15 cellular contexts compared by ENCODE assay signal in genomic region chr9:90003046-90003355, GRCh38.
DNase-seq lines count a peak whose midpoint lies in the region; ATAC-seq and TF ChIP-seq lines count a peak whose summit lies in the region.
"Had no signal": no experiment of that assay in that cellular context is flagged by ENCODE, and none has a peak within 500 bp of the region (broad histone marks: within the 10 kb centered on the region; RNA-seq: fewer than 3 reads in every experiment).

No MANE protein-coding gene starts in this region.

- H3K27ac ChIP-seq in BLaER1 (peak overlapping the region; percentile 18; the same call in 1 of the 2 replicates), left ventricle myocardium inferior (replicated peaks) (peak overlapping the region; percentile 93), gastrocnemius medialis (peak overlapping the region; percentile 45 to 72 (median 68))

- H3K27me3 ChIP-seq in BLaER1 (no peaks in the 10 kb centered on the region), left ventricle myocardium inferior (ENCODE audit: low read depth) (no peaks in the 10 kb centered on the region), gastrocnemius medialis (no peaks in the 10 kb centered on the region)

- TF ChIP-seq CTCF in left ventricle myocardium inferior (IDR thresholded peaks at IDR 0.05; ENCODE audit: borderline replicate concordance), result no peak
- TF ChIP-seq CTCF in gastrocnemius medialis (IDR thresholded peaks at IDR 0.05 in 4 of 5, conservative IDR thresholded peaks at IDR 0.05 in 1 of 5), result no peak
- no peak for TF ChIP-seq CTCF in CD14-positive monocyte (IDR thresholded peaks at IDR 0.05)

- H3K4me3 ChIP-seq in BLaER1 (no peak overlapping the region), left ventricle myocardium inferior (no peak overlapping the region), gastrocnemius medialis (no peak overlapping the region)

- H3K4me1 ChIP-seq in BLaER1, result peaks cover 61% of the 10 kb centered on the region
- peaks cover 49% of the 10 kb centered on the region for H3K4me1 ChIP-seq in left ventricle myocardium inferior
- peaks cover 52 to 53% of the 10 kb centered on the region in 2 donors for H3K4me1 ChIP-seq in gastrocnemius medialis

- no peaks in the 10 kb centered on the region for H3K27me3 Mint-ChIP-seq in stimulated activated naive B cell treated with anti-CD40 and anti-IgM and Interleukin-4, amounts not matched to agents 10 μg/mL and 1 μg/mL and 100 μg/mL, for 72 hours
- no peaks in the 10 kb centered on the region for H3K27me3 Mint-ChIP-seq in activated naive CD8-positive, alpha-beta T cell treated with anti-CD3 and anti-CD28 coated beads for 36 hours
- H3K27me3 Mint-ChIP-seq in CD14-positive monocyte (ENCODE audit: low read depth in 3 of 3), result no peaks in the 10 kb centered on the region
- H3K27me3 Mint-ChIP-seq: type B pancreatic cell had no signal

- H3K4me3 Mint-ChIP-seq in stimulated activated naive B cell treated with anti-CD40 and anti-IgM and Interleukin-4, amounts not matched to agents 10 μg/mL and 1 μg/mL and 100 μg/mL, for 72 hours, result no peak overlapping the region
- no peak overlapping the region for H3K4me3 Mint-ChIP-seq in activated naive CD8-positive, alpha-beta T cell treated with anti-CD3 and anti-CD28 coated beads for 36 hours
- no peak overlapping the region for H3K4me3 Mint-ChIP-seq in CD14-positive monocyte
- H3K4me3 Mint-ChIP-seq: type B pancreatic cell had no signal

- in situ Hi-C loops in gastrocnemius medialis (cut with MboI; ENCODE audit: low sequenced_read_pairs in 4 of 4), result no loop called here

- no peaks in the 10 kb centered on the region for H4K20me1 ChIP-seq in BLaER1

- H3K36me3 Mint-ChIP-seq in stimulated activated naive B cell treated with anti-CD40 and anti-IgM and Interleukin-4, amounts not matched to agents 10 μg/mL and 1 μg/mL and 100 μg/mL, for 72 hours, result no peaks in the 10 kb centered on the region
- no peaks in the 10 kb centered on the region for H3K36me3 Mint-ChIP-seq in activated naive CD8-positive, alpha-beta T cell treated with anti-CD3 and anti-CD28 coated beads for 36 hours
- H3K36me3 Mint-ChIP-seq in CD14-positive monocyte, result no peaks in the 10 kb centered on the region
- H3K36me3 Mint-ChIP-seq: type B pancreatic cell had no signal

- peaks cover 36 to 48% of the 10 kb centered on the region in 2 donors for H3K4me1 Mint-ChIP-seq in stimulated activated naive B cell treated with anti-CD40 and anti-IgM and Interleukin-4, amounts not matched to agents 10 μg/mL and 1 μg/mL and 100 μg/mL, for 72 hours
- H3K4me1 Mint-ChIP-seq in activated naive CD8-positive, alpha-beta T cell treated with anti-CD3 and anti-CD28 coated beads for 36 hours, result peaks cover 25% of the 10 kb centered on the region
- H3K4me1 Mint-ChIP-seq in CD14-positive monocyte, result peaks cover 44% of the 10 kb centered on the region

- DNase-seq in astrocyte of the hippocampus (ENCODE audit: low read depth, low spot score), result peak; percentile 49
- peak; percentile 42 for DNase-seq in left ventricle myocardium inferior
- peak in 1 of 2 donors; percentile 49 for DNase-seq in gastrocnemius medialis
- DNase-seq in stimulated activated naive B cell treated with anti-CD40 and anti-IgM and Interleukin-4, amounts not matched to agents 10 μg/mL and 1 μg/mL and 100 μg/mL, for 72 hours, result no peak
- DNase-seq in activated naive CD8-positive, alpha-beta T cell treated with anti-CD3 and anti-CD28 coated beads for 36 hours, result no peak
- no peak for DNase-seq in CD14-positive monocyte (ENCODE audit: low spot score)
- DNase-seq: activated effector memory CD4-positive, alpha-beta T cell treated with anti-CD3 and anti-CD28 coated beads, Interleukin-2, amount 50 U/mL, for 16 hours; left colon; MM.1S; NCI-H2081 treated with DMSO at 0.1 percent for 48 hours; NCI-H82; stimulated activated CD4-positive, alpha-beta T cell treated with anti-CD3 and anti-CD28 coated beads, Interleukin-2, amount 100 ng/mL, for 48 hours had no signal

- peaks cover 0 to 3% of the 10 kb centered on the region in 2 donors for H3K9me3 Mint-ChIP-seq in stimulated activated naive B cell treated with anti-CD40 and anti-IgM and Interleukin-4, amounts not matched to agents 10 μg/mL and 1 μg/mL and 100 μg/mL, for 72 hours
- no peaks in the 10 kb centered on the region for H3K9me3 Mint-ChIP-seq in activated naive CD8-positive, alpha-beta T cell treated with anti-CD3 and anti-CD28 coated beads for 36 hours
- no peaks in the 10 kb centered on the region for H3K9me3 Mint-ChIP-seq in CD14-positive monocyte
- H3K9me3 Mint-ChIP-seq: type B pancreatic cell had no signal

- peak overlapping the region; percentile 15; the same call in 1 of the 2 replicates for H3K4me2 ChIP-seq in BLaER1

- TF ChIP-seq POLR2A in gastrocnemius medialis (IDR thresholded peaks at IDR 0.05), result no peak

- no peak overlapping the region for H3K27ac Mint-ChIP-seq in stimulated activated naive B cell treated with anti-CD40 and anti-IgM and Interleukin-4, amounts not matched to agents 10 μg/mL and 1 μg/mL and 100 μg/mL, for 72 hours
- H3K27ac Mint-ChIP-seq in activated naive CD8-positive, alpha-beta T cell treated with anti-CD3 and anti-CD28 coated beads for 36 hours, result no peak overlapping the region
- no peak overlapping the region for H3K27ac Mint-ChIP-seq in CD14-positive monocyte
- H3K27ac Mint-ChIP-seq: type B pancreatic cell had no signal

- H3K36me3 ChIP-seq in BLaER1, result no peaks in the 10 kb centered on the region
- no peaks in the 10 kb centered on the region for H3K36me3 ChIP-seq in left ventricle myocardium inferior
- no peaks in the 10 kb centered on the region for H3K36me3 ChIP-seq in gastrocnemius medialis

- H3K9ac ChIP-seq in BLaER1, result no peak overlapping the region

- H3K9me3 ChIP-seq in BLaER1, result peaks cover 4% of the 10 kb centered on the region
- H3K9me3 ChIP-seq in left ventricle myocardium inferior (replicated peaks), result peaks cover 11% of the 10 kb centered on the region
- H3K9me3 ChIP-seq in gastrocnemius medialis, result no peaks in the 10 kb centered on the region

- ATAC-seq in gastrocnemius medialis (peak in 1 of 2 donors; percentile 9), HG03432 (IDR thresholded peaks at IDR 0.05; ENCODE audit: unreplicated experiment) (no peak)
- no peak for ATAC-seq in stimulated activated naive B cell treated with anti-CD40 and anti-IgM and Interleukin-4, amounts not matched to agents 10 μg/mL and 1 μg/mL and 100 μg/mL, for 72 hours (replicated peaks)
- ATAC-seq: left colon had no signal

- intact Hi-C loops in left ventricle myocardium inferior (cut with micrococcal nuclease) (no loop called here), gastrocnemius medialis (cut with DNase I; ENCODE audit: low total_unique reads) (loop anchor here (5.0 to 10.0 kb wide), 2 partner anchors 61 to 128 kb away; no protein-coding TSS in a partner anchor), CD14-positive monocyte (cut with micrococcal nuclease) (no loop called here)

Comparison
In these comparisons a context has a peak if more than half of its experiments do, and no peak if none do; other contexts are left out.
1. H3K27ac ChIP-seq: peak in every context shown above with its lines; median percentile 93 in left ventricle myocardium inferior; 68 in gastrocnemius medialis; 18 in BLaER1.
2. DNase-seq: peak in astrocyte of the hippocampus (single experiment) and left ventricle myocardium inferior (single experiment); none in stimulated activated naive B cell treated with anti-CD40 and anti-IgM and Interleukin-4, amounts not matched to agents 10 μg/mL and 1 μg/mL and 100 μg/mL, for 72 hours (single experiment), activated naive CD8-positive, alpha-beta T cell treated with anti-CD3 and anti-CD28 coated beads for 36 hours (single experiment) and CD14-positive monocyte (single experiment).